ENCODE assay signal across 2 cellular contexts in genomic region chr1:107609808-107610207, GRCh38.
TF ChIP-seq lines count a peak whose summit lies in the region.

No MANE protein-coding gene starts in this region.

TF ChIP-seq in HEK293T, 16 proteins besides CTCF, POLR2A, EP300 and RAD21 (continued from another document):
- TF ChIP-seq PKNOX1 (IDR thresholded peaks at IDR 0.05) (peak; percentile 84), ZNF384 (IDR thresholded peaks at IDR 0.05) (no peak)

TF ChIP-seq in K562, 482 proteins besides CTCF, POLR2A, EP300 and RAD21 (continued from another document):
- TF ChIP-seq, protein P1, sequence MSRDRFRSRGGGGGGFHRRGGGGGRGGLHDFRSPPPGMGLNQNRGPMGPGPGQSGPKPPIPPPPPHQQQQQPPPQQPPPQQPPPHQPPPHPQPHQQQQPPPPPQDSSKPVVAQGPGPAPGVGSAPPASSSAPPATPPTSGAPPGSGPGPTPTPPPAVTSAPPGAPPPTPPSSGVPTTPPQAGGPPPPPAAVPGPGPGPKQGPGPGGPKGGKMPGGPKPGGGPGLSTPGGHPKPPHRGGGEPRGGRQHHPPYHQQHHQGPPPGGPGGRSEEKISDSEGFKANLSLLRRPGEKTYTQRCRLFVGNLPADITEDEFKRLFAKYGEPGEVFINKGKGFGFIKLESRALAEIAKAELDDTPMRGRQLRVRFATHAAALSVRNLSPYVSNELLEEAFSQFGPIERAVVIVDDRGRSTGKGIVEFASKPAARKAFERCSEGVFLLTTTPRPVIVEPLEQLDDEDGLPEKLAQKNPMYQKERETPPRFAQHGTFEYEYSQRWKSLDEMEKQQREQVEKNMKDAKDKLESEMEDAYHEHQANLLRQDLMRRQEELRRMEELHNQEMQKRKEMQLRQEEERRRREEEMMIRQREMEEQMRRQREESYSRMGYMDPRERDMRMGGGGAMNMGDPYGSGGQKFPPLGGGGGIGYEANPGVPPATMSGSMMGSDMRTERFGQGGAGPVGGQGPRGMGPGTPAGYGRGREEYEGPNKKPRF (IDR thresholded peaks at IDR 0.05; ENCODE audit: low read depth, low read length): no peak
- TF ChIP-seq BACH1 (tag; IDR thresholded peaks at IDR 0.05) (no peak), ZNF717 (CRISPR knock-in tag; IDR thresholded peaks at IDR 0.05) (no peak), CREM (IDR thresholded peaks at IDR 0.05; ENCODE audit: low read depth) (no peak), NR3C1 (CRISPR knock-in tag; IDR thresholded peaks at IDR 0.05) (no peak), DPF2 (IDR thresholded peaks at IDR 0.05) (no peak), IRF1 (CRISPR knock-in tag; IDR thresholded peaks at IDR 0.05; ENCODE audit: borderline replicate concordance) (no peak), MAFK (IDR thresholded peaks at IDR 0.05; ENCODE audit: low read length) (0 out of 2 replicates have a peak, but pooled peaks have one; percentile 24), ELK1 (CRISPR knock-in tag; IDR thresholded peaks at IDR 0.05) (no peak), BDP1 (IDR thresholded peaks at IDR 0.05; ENCODE audit: insufficient read depth, insufficient read length) (no peak), COPS2 (conservative IDR thresholded peaks at IDR 0.05) (no peak), ZNF316 (IDR thresholded peaks at IDR 0.05) (peak; percentile 5; the same call in 1 of the 2 replicates)
- TF ChIP-seq, protein P2, sequence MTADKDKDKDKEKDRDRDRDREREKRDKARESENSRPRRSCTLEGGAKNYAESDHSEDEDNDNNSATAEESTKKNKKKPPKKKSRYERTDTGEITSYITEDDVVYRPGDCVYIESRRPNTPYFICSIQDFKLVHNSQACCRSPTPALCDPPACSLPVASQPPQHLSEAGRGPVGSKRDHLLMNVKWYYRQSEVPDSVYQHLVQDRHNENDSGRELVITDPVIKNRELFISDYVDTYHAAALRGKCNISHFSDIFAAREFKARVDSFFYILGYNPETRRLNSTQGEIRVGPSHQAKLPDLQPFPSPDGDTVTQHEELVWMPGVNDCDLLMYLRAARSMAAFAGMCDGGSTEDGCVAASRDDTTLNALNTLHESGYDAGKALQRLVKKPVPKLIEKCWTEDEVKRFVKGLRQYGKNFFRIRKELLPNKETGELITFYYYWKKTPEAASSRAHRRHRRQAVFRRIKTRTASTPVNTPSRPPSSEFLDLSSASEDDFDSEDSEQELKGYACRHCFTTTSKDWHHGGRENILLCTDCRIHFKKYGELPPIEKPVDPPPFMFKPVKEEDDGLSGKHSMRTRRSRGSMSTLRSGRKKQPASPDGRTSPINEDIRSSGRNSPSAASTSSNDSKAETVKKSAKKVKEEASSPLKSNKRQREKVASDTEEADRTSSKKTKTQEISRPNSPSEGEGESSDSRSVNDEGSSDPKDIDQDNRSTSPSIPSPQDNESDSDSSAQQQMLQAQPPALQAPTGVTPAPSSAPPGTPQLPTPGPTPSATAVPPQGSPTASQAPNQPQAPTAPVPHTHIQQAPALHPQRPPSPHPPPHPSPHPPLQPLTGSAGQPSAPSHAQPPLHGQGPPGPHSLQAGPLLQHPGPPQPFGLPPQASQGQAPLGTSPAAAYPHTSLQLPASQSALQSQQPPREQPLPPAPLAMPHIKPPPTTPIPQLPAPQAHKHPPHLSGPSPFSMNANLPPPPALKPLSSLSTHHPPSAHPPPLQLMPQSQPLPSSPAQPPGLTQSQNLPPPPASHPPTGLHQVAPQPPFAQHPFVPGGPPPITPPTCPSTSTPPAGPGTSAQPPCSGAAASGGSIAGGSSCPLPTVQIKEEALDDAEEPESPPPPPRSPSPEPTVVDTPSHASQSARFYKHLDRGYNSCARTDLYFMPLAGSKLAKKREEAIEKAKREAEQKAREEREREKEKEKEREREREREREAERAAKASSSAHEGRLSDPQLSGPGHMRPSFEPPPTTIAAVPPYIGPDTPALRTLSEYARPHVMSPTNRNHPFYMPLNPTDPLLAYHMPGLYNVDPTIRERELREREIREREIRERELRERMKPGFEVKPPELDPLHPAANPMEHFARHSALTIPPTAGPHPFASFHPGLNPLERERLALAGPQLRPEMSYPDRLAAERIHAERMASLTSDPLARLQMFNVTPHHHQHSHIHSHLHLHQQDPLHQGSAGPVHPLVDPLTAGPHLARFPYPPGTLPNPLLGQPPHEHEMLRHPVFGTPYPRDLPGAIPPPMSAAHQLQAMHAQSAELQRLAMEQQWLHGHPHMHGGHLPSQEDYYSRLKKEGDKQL (CRISPR knock-in tag; IDR thresholded peaks at IDR 0.05; ENCODE audit: borderline replicate concordance): no peak
TF ChIP-seq in K562: peak in this region for 3.
